ENCODE assay signal across 1 cellular context in the genomic region with DNA sequence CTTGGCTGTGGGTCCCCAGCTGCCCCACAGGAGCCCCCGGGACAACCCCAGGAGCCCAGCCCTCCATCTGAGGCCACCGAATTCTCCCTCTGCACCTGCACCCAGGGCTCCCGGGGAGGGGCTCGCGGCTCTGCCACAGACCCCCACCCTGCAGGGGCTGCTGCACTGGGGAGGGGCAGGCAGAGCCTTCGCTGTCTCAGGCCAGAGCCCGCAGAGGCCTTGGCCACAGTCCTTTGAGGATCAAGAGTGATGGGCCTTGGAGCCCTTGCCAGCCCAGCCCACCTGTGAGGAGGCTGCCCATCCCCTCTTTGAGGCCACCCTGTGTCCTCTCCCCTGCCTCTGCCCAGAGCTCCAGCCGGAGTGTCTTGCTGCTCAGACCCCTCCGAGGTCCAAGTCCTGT.
TF ChIP-seq lines count a peak whose summit lies in the region.

No MANE protein-coding gene starts in this region.

TF ChIP-seq in HepG2, 621 proteins besides CTCF, POLR2A, EP300 and RAD21:
- TF ChIP-seq, protein P1, sequence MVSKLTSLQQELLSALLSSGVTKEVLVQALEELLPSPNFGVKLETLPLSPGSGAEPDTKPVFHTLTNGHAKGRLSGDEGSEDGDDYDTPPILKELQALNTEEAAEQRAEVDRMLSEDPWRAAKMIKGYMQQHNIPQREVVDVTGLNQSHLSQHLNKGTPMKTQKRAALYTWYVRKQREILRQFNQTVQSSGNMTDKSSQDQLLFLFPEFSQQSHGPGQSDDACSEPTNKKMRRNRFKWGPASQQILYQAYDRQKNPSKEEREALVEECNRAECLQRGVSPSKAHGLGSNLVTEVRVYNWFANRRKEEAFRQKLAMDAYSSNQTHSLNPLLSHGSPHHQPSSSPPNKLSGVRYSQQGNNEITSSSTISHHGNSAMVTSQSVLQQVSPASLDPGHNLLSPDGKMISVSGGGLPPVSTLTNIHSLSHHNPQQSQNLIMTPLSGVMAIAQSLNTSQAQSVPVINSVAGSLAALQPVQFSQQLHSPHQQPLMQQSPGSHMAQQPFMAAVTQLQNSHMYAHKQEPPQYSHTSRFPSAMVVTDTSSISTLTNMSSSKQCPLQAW (CRISPR knock-in tag; IDR thresholded peaks at IDR 0.05), result no peak
- no peak for TF ChIP-seq TCF12 (IDR thresholded peaks at IDR 0.05)
- TF ChIP-seq TCF12 (CRISPR knock-in tag; IDR thresholded peaks at IDR 0.05), result no peak
- TF ChIP-seq IKZF1 (IDR thresholded peaks at IDR 0.05), result no peak
- TF ChIP-seq, protein P2, sequence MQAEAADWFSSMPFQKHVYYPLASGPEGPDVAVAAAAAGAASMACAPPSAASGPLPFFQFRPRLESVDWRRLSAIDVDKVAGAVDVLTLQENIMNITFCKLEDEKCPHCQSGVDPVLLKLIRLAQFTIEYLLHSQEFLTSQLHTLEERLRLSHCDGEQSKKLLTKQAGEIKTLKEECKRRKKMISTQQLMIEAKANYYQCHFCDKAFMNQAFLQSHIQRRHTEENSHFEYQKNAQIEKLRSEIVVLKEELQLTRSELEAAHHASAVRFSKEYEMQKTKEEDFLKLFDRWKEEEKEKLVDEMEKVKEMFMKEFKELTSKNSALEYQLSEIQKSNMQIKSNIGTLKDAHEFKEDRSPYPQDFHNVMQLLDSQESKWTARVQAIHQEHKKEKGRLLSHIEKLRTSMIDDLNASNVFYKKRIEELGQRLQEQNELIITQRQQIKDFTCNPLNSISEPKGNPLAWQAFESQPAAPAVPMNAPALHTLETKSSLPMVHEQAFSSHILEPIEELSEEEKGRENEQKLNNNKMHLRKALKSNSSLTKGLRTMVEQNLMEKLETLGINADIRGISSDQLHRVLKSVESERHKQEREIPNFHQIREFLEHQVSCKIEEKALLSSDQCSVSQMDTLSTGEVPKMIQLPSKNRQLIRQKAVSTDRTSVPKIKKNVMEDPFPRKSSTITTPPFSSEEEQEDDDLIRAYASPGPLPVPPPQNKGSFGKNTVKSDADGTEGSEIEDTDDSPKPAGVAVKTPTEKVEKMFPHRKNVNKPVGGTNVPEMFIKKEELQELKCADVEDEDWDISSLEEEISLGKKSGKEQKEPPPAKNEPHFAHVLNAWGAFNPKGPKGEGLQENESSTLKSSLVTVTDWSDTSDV (CRISPR knock-in tag; IDR thresholded peaks at IDR 0.05), result no peak
- no peak for TF ChIP-seq ZSCAN29 (CRISPR knock-in tag; conservative IDR thresholded peaks at IDR 0.05)
